ENCODE assay signal across 4 cellular contexts in the genomic region with DNA sequence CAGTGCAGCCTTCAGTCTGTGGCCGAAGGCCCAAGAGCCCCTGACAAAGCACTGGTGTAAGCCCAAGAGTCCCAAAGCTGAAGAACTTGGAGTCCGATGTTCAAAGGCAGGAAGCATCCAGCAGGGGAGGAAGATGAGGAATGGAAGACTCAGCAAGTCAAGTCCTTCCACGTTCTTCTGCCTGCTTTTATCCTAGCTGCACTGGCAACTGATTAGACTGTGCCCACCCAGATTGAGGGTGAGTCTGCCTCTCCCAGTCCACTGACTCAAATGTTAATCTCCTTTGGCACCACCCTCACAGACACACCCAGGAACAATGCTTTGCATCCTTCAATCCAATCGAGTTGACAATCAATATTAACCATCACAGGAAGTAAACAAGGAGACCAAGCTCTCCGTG.
DNase-seq lines count a peak whose midpoint lies in the region; ATAC-seq, FAIRE-seq and TF ChIP-seq lines count a peak whose summit lies in the region.
"Not testable (repeated sequence)": the region's sequence is repeated elsewhere in the genome, so short reads cannot be mapped to it uniquely, and the experiment has no call there.

No MANE protein-coding gene starts in this region.

- not testable (repeated sequence) for H3K9ac ChIP-seq in K562 (ENCODE audit: insufficient read depth in 1 of 2, low read depth in 2 of 2, low read length in 2 of 2); endodermal cell (ENCODE audit: extremely low read depth, low read length, poor library complexity, severe bottlenecking); HepG2 (ENCODE audit: insufficient read depth, low read depth, low read length); mesendoderm (ENCODE audit: low read length)

- H2BK5ac ChIP-seq in mesendoderm (ENCODE audit: low read length): not testable (repeated sequence)

- 0% methylated on average over 5 of the region's 5 CpGs for WGBS in K562 (ENCODE audit: insufficient coverage, low coverage, missing lambda C conversion rate)
- 94 to 100% methylated on average over 2 to 5 of the region's 5 CpGs for WGBS in endodermal cell (ENCODE audit: insufficient coverage in 1 of 2, insufficient read length in 1 of 2), 2 experiments
- WGBS in HepG2 (ENCODE audit: low lambda C conversion rate): 10% methylated on average over 5 of the region's 5 CpGs
- no CpG with 5 or more reads among the region's 5 CpGs for WGBS in mesendoderm (ENCODE audit: extremely low coverage, insufficient coverage, low lambda C conversion rate)

- not testable (repeated sequence) for BruUV-seq in K562 (replicated peaks; lab: Mats Ljungman, UMichigan); HepG2 (replicated peaks; lab: Mats Ljungman, UMichigan)

- not testable (repeated sequence) for H4K8ac ChIP-seq in mesendoderm (ENCODE audit: low read depth, low read length)

- not testable (repeated sequence) for H3K36me3 ChIP-seq in K562 (ENCODE audit: control insufficient read depth, insufficient read depth, low read length); endodermal cell (ENCODE audit: control insufficient read depth, insufficient read depth, low read length); HepG2 (replicated peaks in 1 of 2; ENCODE audit: control insufficient read depth in 1 of 2, insufficient read depth in 2 of 2, low read length in 2 of 2); mesendoderm (ENCODE audit: control insufficient read depth, insufficient read depth, low read length)

- H3K18ac ChIP-seq in mesendoderm (ENCODE audit: low read length): peak overlapping the region; percentile 39

- not testable (repeated sequence) for H4K5ac ChIP-seq in mesendoderm (ENCODE audit: low read length)

- H3K56ac ChIP-seq in mesendoderm (ENCODE audit: low read length): not testable (repeated sequence)

- intact Hi-C loops in K562 (cut with micrococcal nuclease); HepG2 (cut with micrococcal nuclease; ENCODE audit: unreplicated experiment): not testable (repeated sequence)

- peaks cover 24% of the 10 kb centered on the region for H3K4me1 Mint-ChIP-seq in endodermal cell

- peaks cover 13% of the 10 kb centered on the region for H3K36me3 Mint-ChIP-seq in endodermal cell (ENCODE audit: low read depth)

- H3K27ac Mint-ChIP-seq in endodermal cell: not testable (repeated sequence)

- not testable (repeated sequence) for H3K9me1 ChIP-seq in K562 (ENCODE audit: control insufficient read depth, insufficient read depth, low read length)

- not testable (repeated sequence) for H3K4me3 Mint-ChIP-seq in endodermal cell

- H3K4me2 ChIP-seq in K562 (ENCODE audit: insufficient read depth, low read length); HepG2 (ENCODE audit: low read depth, low read length); mesendoderm (ENCODE audit: low read length): not testable (repeated sequence)

- CTCF ChIA-PET in K562 (lab: Yijun Ruan, JAX; ENCODE audit: low intra/inter-chr PET ratio); HepG2 (lab: Yijun Ruan, JAX; ENCODE audit: low intra/inter-chr PET ratio, low total read pairs): not testable (repeated sequence)

- not testable (repeated sequence) for H3K79me2 ChIP-seq in K562 (ENCODE audit: control insufficient read depth, insufficient read depth, low read length); HepG2 (ENCODE audit: insufficient read depth, low read length); mesendoderm (ENCODE audit: control insufficient read depth, insufficient read depth, low read length)

- not testable (repeated sequence) for H3K23ac ChIP-seq in mesendoderm (ENCODE audit: low read length)

- not testable (repeated sequence) for TF ChIP-seq EP300 in K562 (IDR thresholded peaks at IDR 0.05; ENCODE audit: low read length); HepG2 (IDR thresholded peaks at IDR 0.05; ENCODE audit: low read depth in 2 of 2, low read length in 2 of 2); HepG2 (CRISPR knock-in tag; IDR thresholded peaks at IDR 0.05; ENCODE audit: borderline replicate concordance)

- not testable (repeated sequence) for H2AK5ac ChIP-seq in mesendoderm (ENCODE audit: low read length)

- not testable (repeated sequence) for H3K27ac ChIP-seq in K562 (ENCODE audit: extremely low read depth, low read depth, low read length); endodermal cell (ENCODE audit: low read depth, low read length); HepG2 (ENCODE audit: extremely low read length, insufficient read depth, low read length); mesendoderm (ENCODE audit: low read depth, low read length)

- H3K4me1 ChIP-seq in K562 (replicated peaks in 1 of 2; ENCODE audit: control insufficient read depth in 2 of 2, insufficient read depth in 2 of 2, low read length in 2 of 2); mesendoderm (ENCODE audit: control insufficient read depth, low read depth, low read length): not testable (repeated sequence)
- H3K4me1 ChIP-seq in endodermal cell (ENCODE audit: control insufficient read depth, insufficient read depth, low read length): peaks cover 18% of the 10 kb centered on the region
- peaks cover 14% of the 10 kb centered on the region for H3K4me1 ChIP-seq in HepG2 (ENCODE audit: insufficient read depth, low read length)

- POLR2A ChIA-PET in K562 (lab: Yijun Ruan, JAX); HepG2 (lab: Yijun Ruan, JAX): not testable (repeated sequence)

- not testable (repeated sequence) for ATAC-seq in K562, HepG2

- H3K9me3 Mint-ChIP-seq in endodermal cell: peaks cover 25% of the 10 kb centered on the region

- not testable (repeated sequence) for H4K20me1 ChIP-seq in K562 (replicated peaks; ENCODE audit: control insufficient read depth, insufficient read depth, low read length); HepG2 (ENCODE audit: insufficient read depth, low read length)

- not testable (repeated sequence) for H3K9me3 ChIP-seq in K562 (replicated peaks; ENCODE audit: control insufficient read depth, insufficient read depth, low read depth, low read length); HepG2 (ENCODE audit: low read length)
- H3K9me3 ChIP-seq in endodermal cell (ENCODE audit: control insufficient read depth, low read length): peaks cover 61% of the 10 kb centered on the region

- H3K27me3 Mint-ChIP-seq in endodermal cell (ENCODE audit: insufficient read depth): not testable (repeated sequence)

- DNase-seq in K562 (ENCODE audit: extremely low read depth in 1 of 4, low spot score in 3 of 4); endodermal cell; HepG2 (ENCODE audit: low spot score); mesendoderm: not testable (repeated sequence)

- not testable (repeated sequence) for TF ChIP-seq RAD21 in K562 (CRISPR knock-in tag; conservative IDR thresholded peaks at IDR 0.05 in 1 of 2, IDR thresholded peaks at IDR 0.05 in 1 of 2); HepG2 (CRISPR knock-in tag; IDR thresholded peaks at IDR 0.05)

- not testable (repeated sequence) for FAIRE-seq in K562 (lab: Jason Lieb, UNC); HepG2 (lab: Jason Lieb, UNC)

- not testable (repeated sequence) for H2BK15ac ChIP-seq in mesendoderm (replicated peaks; ENCODE audit: low read depth)

- peak overlapping the region; percentile 36 for H3K4ac ChIP-seq in mesendoderm (ENCODE audit: low read depth, low read length)

- H3K27me3 ChIP-seq in K562 (ENCODE audit: control insufficient read depth in 2 of 2, insufficient read depth in 2 of 2, low read length in 2 of 2); endodermal cell (ENCODE audit: control insufficient read depth, insufficient read depth, low read length, poor library complexity, severe bottlenecking); HepG2 (ENCODE audit: control insufficient read depth in 1 of 2, insufficient read depth in 2 of 2, low read length in 2 of 2); mesendoderm (ENCODE audit: insufficient read depth, low read length, poor library complexity): not testable (repeated sequence)

- not testable (repeated sequence) for H2BK120ac ChIP-seq in mesendoderm (ENCODE audit: low read depth, low read length)

- H3K4me3 ChIP-seq in K562; HepG2 (replicated peaks in 1 of 3; ENCODE audit: insufficient read depth in 1 of 3, low read depth in 2 of 3, low read length in 3 of 3); mesendoderm (ENCODE audit: low read length): not testable (repeated sequence)
- peak overlapping the region; percentile 77 for H3K4me3 ChIP-seq in endodermal cell (ENCODE audit: low read length)

- H2AFZ ChIP-seq in K562 (ENCODE audit: low read depth, low read length); HepG2 (ENCODE audit: low read length): not testable (repeated sequence)

- in situ Hi-C loops in K562 (cut with MboI); HepG2 (cut with HindIII; ENCODE audit: extremely low pct_ligation_motif_present, low pct_unique_long_range_greater_than_20kb): not testable (repeated sequence)

- H3K79me1 ChIP-seq in mesendoderm (ENCODE audit: low read length): not testable (repeated sequence)

- TF ChIP-seq CTCF in K562 (IDR thresholded peaks at IDR 0.05 in 2 of 3, conservative IDR thresholded peaks at IDR 0.05 in 1 of 3; ENCODE audit: insufficient read depth in 2 of 3, low read depth in 1 of 3, low read length in 3 of 3); endodermal cell (conservative IDR thresholded peaks at IDR 0.05); HepG2 (CRISPR knock-in tag; IDR thresholded peaks at IDR 0.05): not testable (repeated sequence)

- TF ChIP-seq POLR2A in K562 (conservative IDR thresholded peaks at IDR 0.05); HepG2 (IDR thresholded peaks at IDR 0.05; ENCODE audit: insufficient read depth in 1 of 2, low read depth in 2 of 2, low read length in 2 of 2): not testable (repeated sequence)

TF ChIP-seq in K562, 482 proteins besides CTCF, POLR2A, EP300 and RAD21:
- peak; percentile 54; the same call in 1 of the 2 replicates for TF ChIP-seq ZNF134 (CRISPR knock-in tag; conservative IDR thresholded peaks at IDR 0.05)

TF ChIP-seq in HepG2, 621 proteins besides CTCF, POLR2A, EP300 and RAD21 (continues in another document):
- TF ChIP-seq ZNF7 (CRISPR knock-in tag; IDR thresholded peaks at IDR 0.05) (peak; percentile 96), FOXP1 (CRISPR knock-in tag; IDR thresholded peaks at IDR 0.05) (peak; percentile 17; the same call in 1 of the 2 replicates), FOXA3 (CRISPR knock-in tag; IDR thresholded peaks at IDR 0.05) (peak; percentile 31; the same call in 1 of the 2 replicates)
- TF ChIP-seq FOXP1 (IDR thresholded peaks at IDR 0.05): not testable (repeated sequence)
